25 cellular contexts compared by ENCODE assay signal in genomic region chr3:44831241-44831640, GRCh38. TPM values are rescaled to one million over a fixed set of nuclear protein-coding genes. Genes with fewer than 3 reads are reported as not detected.
DNase-seq lines count a peak whose midpoint lies in the region; ATAC-seq, FAIRE-seq and TF ChIP-seq lines count a peak whose summit lies in the region.
"Had no signal": no experiment of that assay in that cellular context is flagged by ENCODE, and none has a peak within 500 bp of the region (broad histone marks: within the 10 kb centered on the region; RNA-seq: fewer than 3 reads in every experiment).

No MANE protein-coding gene starts in this region.

- H3K9me1 ChIP-seq in IMR-90 (ENCODE audit: insufficient read depth, low read length) = no peaks in the 10 kb centered on the region

- H4K5ac ChIP-seq in IMR-90 (ENCODE audit: low read depth, low read length) = no peak overlapping the region

- WGBS in A549 (ENCODE audit: missing lambda C conversion rate) = 93% methylated on average over 5 of the region's 5 CpGs
- no CpG with 5 or more reads among the region's 5 CpGs for WGBS in IMR-90 (ENCODE audit: extremely low coverage in 2 of 2, insufficient read length in 1 of 2), 2 experiments

- DNase-seq in cardiac muscle cell (ENCODE audit: low read depth in 1 of 2, low spot score in 1 of 2) (no peak), right atrium auricular region (ENCODE audit: low spot score) (no peak), A549 (ENCODE audit: low read depth in 1 of 2, low spot score in 1 of 2) (no peak), IMR-90 (no peak)
- DNase-seq in stimulated activated CD4-positive, alpha-beta T cell treated with anti-CD3 and anti-CD28 coated beads, Interleukin-4, amount 100 ng/mL, for 4 hours = no peak
- DNase-seq: ACHN; AML-193; BE2C; CD4-positive, alpha-beta T cell; CD8-positive, alpha-beta memory T cell; DMS 273 treated with DMSO at 0.1 percent for 48 hours; DMS79; EL; GDM1; H7; HCEC 1CT had no signal

- intact Hi-C loops in IMR-90 (cut with micrococcal nuclease) = no loop called here

- no peak overlapping the region for H2BK120ac ChIP-seq in IMR-90 (ENCODE audit: low read depth, low read length)

- H2AK5ac ChIP-seq in IMR-90 (ENCODE audit: low read depth, low read length) = no peak overlapping the region

- H3K27me3 ChIP-seq in cardiac muscle cell (no peaks in the 10 kb centered on the region), right atrium auricular region (no peaks in the 10 kb centered on the region), IMR-90 (ENCODE audit: control insufficient read depth, insufficient read depth, low read length) (no peaks in the 10 kb centered on the region), parathyroid adenoma (ENCODE audit: control insufficient read depth, insufficient read depth, low read length) (no peaks in the 10 kb centered on the region)
- H3K27me3 ChIP-seq: BE2C; BLaER1 treated with 17β-estradiol and CSF1 and Interleukin-3, amounts not matched to agents 10 nM and 100 nM had no signal

- H3K4me3 ChIP-seq in cardiac muscle cell (no peak overlapping the region), right atrium auricular region (no peak overlapping the region), A549 (no peak overlapping the region), IMR-90 (ENCODE audit: insufficient read depth, low read depth, low read length) (no peak overlapping the region), parathyroid adenoma (ENCODE audit: low read depth, low read length) (no peak overlapping the region)
- H3K4me3 ChIP-seq: BLaER1 treated with 17β-estradiol and CSF1 and Interleukin-3, amounts not matched to agents 10 nM and 100 nM had no signal

- TF ChIP-seq CTCF in cardiac muscle cell (IDR thresholded peaks at IDR 0.05; ENCODE audit: low read depth, low read length) = no peak
- TF ChIP-seq CTCF in right atrium auricular region (IDR thresholded peaks at IDR 0.05) = no peak
- no peak for TF ChIP-seq CTCF in A549 (IDR thresholded peaks at IDR 0.05)
- TF ChIP-seq CTCF in IMR-90 (conservative IDR thresholded peaks at IDR 0.05; ENCODE audit: low read depth, low read length) = no peak
- TF ChIP-seq CTCF in parathyroid adenoma (IDR thresholded peaks at IDR 0.05) = no peak

- no peak for TF ChIP-seq RAD21 in A549 (conservative IDR thresholded peaks at IDR 0.05 in 1 of 2, IDR thresholded peaks at IDR 0.05 in 1 of 2)
- TF ChIP-seq RAD21 in IMR-90 (IDR thresholded peaks at IDR 0.05; ENCODE audit: low read length) = no peak

- H3K9ac ChIP-seq in IMR-90 (ENCODE audit: low read depth, low read length) (no peak overlapping the region), parathyroid adenoma (no peak overlapping the region)
- H3K9ac ChIP-seq: BLaER1 treated with 17β-estradiol and CSF1 and Interleukin-3, amounts not matched to agents 10 nM and 100 nM had no signal

- POLR2A ChIA-PET in A549 (lab: Yijun Ruan, JAX) (no interaction called here), IMR-90 (lab: Charles Lee; ENCODE audit: unreplicated experiment) (no interaction called here)

- H3K4me2 ChIP-seq in A549 = no peak overlapping the region
- no peak overlapping the region for H3K4me2 ChIP-seq in IMR-90 (ENCODE audit: low read depth, low read length)
- H3K4me2 ChIP-seq in parathyroid adenoma (ENCODE audit: low read length) = no peak overlapping the region
- H3K4me2 ChIP-seq: BLaER1 treated with 17β-estradiol and CSF1 and Interleukin-3, amounts not matched to agents 10 nM and 100 nM had no signal

- H2BK20ac ChIP-seq in IMR-90 (ENCODE audit: low read depth, low read length) = no peak overlapping the region

- ATAC-seq in A549 (no peak), IMR-90 (ENCODE audit: low read depth) (no peak), HG03159 (IDR thresholded peaks at IDR 0.05; ENCODE audit: unreplicated experiment) (no peak)

- TF ChIP-seq EP300 in A549 (IDR thresholded peaks at IDR 0.05) = no peak

- dilution Hi-C loops in IMR-90 (cut with HindIII; ENCODE audit: low sequenced_read_pairs, unreplicated experiment) = no loop called here

- no peak overlapping the region for H3K56ac ChIP-seq in IMR-90 (ENCODE audit: extremely low read depth, insufficient read depth, low read length)

- no peaks in the 10 kb centered on the region for H3K79me2 ChIP-seq in parathyroid adenoma

- H2AK9ac ChIP-seq in IMR-90 (replicated peaks; ENCODE audit: low read depth, low read length, poor library complexity) = no peak overlapping the region

- no peak overlapping the region for H3K4ac ChIP-seq in IMR-90 (ENCODE audit: low read depth, low read length)

- no peak overlapping the region for H3K18ac ChIP-seq in IMR-90 (ENCODE audit: low read depth, low read length)

- no peak for TF ChIP-seq POLR2A in A549 (IDR thresholded peaks at IDR 0.05; ENCODE audit: low read length)
- TF ChIP-seq POLR2A in IMR-90 (IDR thresholded peaks at IDR 0.05; ENCODE audit: low read depth, low read length) = no peak

- FAIRE-seq in A549 (lab: Jason Lieb, UNC) = no peak
- FAIRE-seq: A204.1, D721Med, GM12891, GM18507, H1 had no signal

- H4K8ac ChIP-seq in IMR-90 (ENCODE audit: low read depth in 2 of 2, low read length in 2 of 2) = no peak overlapping the region

- H3K79me1 ChIP-seq in IMR-90 (ENCODE audit: low read depth in 1 of 2, low read length in 2 of 2) = no peaks in the 10 kb centered on the region

- CTCF ChIA-PET in A549 (lab: Yijun Ruan, JAX) (no interaction called here), IMR-90 (lab: Yijun Ruan, JAX) (interaction anchor here (1.1 kb wide), 1 partner anchor 19 kb away, joined by 4 read pairs; no protein-coding TSS in a partner anchor)

- H3K27ac ChIP-seq in cardiac muscle cell = peak overlapping the region; percentile 33
- H3K27ac ChIP-seq in right atrium auricular region = no peak overlapping the region
- no peak overlapping the region for H3K27ac ChIP-seq in A549
- H3K27ac ChIP-seq in IMR-90 (ENCODE audit: insufficient read depth, low read length) = no peak overlapping the region
- H3K27ac ChIP-seq in parathyroid adenoma = no peak overlapping the region
- H3K27ac ChIP-seq: 22Rv1; BLaER1 treated with 17β-estradiol and CSF1 and Interleukin-3, amounts not matched to agents 10 nM and 100 nM had no signal

- no peak overlapping the region for H3K23ac ChIP-seq in IMR-90 (ENCODE audit: low read depth, low read length)

- no peak overlapping the region for H2BK15ac ChIP-seq in IMR-90 (ENCODE audit: low read depth, low read length)

- no peaks in the 10 kb centered on the region for H4K20me1 ChIP-seq in IMR-90 (ENCODE audit: insufficient read depth, low read length)
- H4K20me1 ChIP-seq: BLaER1 treated with 17β-estradiol and CSF1 and Interleukin-3, amounts not matched to agents 10 nM and 100 nM had no signal

- in situ Hi-C loops in IMR-90 (cut with MboI; ENCODE audit: low sequenced_read_pairs) = no loop called here

- no TSS peak for BruUV-seq in IMR-90 (replicated peaks; lab: Mats Ljungman, UMichigan)

- H3K36me3 ChIP-seq in cardiac muscle cell (no peaks in the 10 kb centered on the region), right atrium auricular region (no peaks in the 10 kb centered on the region), IMR-90 (ENCODE audit: control insufficient read depth, insufficient read depth, low read length) (peaks cover 6% of the 10 kb centered on the region), parathyroid adenoma (ENCODE audit: control insufficient read depth, insufficient read depth, low read length) (no peaks in the 10 kb centered on the region)

- peaks cover 25% of the 10 kb centered on the region for H3K4me1 ChIP-seq in cardiac muscle cell (ENCODE audit: low read depth)
- no peaks in the 10 kb centered on the region for H3K4me1 ChIP-seq in right atrium auricular region
- H3K4me1 ChIP-seq in A549 = no peaks in the 10 kb centered on the region
- H3K4me1 ChIP-seq in IMR-90 (ENCODE audit: control insufficient read depth, insufficient read depth, low read length) = no peaks in the 10 kb centered on the region
- peaks cover 4% of the 10 kb centered on the region for H3K4me1 ChIP-seq in parathyroid adenoma
- H3K4me1 ChIP-seq: BE2C; BLaER1 treated with 17β-estradiol and CSF1 and Interleukin-3, amounts not matched to agents 10 nM and 100 nM had no signal

- H3K9me3 ChIP-seq in cardiac muscle cell (ENCODE audit: low read depth) (no peaks in the 10 kb centered on the region), right atrium auricular region (no peaks in the 10 kb centered on the region), A549 (no peaks in the 10 kb centered on the region), IMR-90 (ENCODE audit: control insufficient read depth, insufficient read depth, low read length) (no peaks in the 10 kb centered on the region), parathyroid adenoma (ENCODE audit: control insufficient read depth, low read length) (no peaks in the 10 kb centered on the region)
- H3K9me3 ChIP-seq: BE2C had no signal

- no peak overlapping the region for H2BK5ac ChIP-seq in IMR-90 (ENCODE audit: low read depth, low read length, poor library complexity, severe bottlenecking)

- no peak overlapping the region for H4K91ac ChIP-seq in IMR-90 (ENCODE audit: insufficient read depth, low read depth, low read length)

- no peak overlapping the region for H3K14ac ChIP-seq in IMR-90 (replicated peaks; ENCODE audit: low read depth, low read length)

- H2AFZ ChIP-seq in IMR-90 (replicated peaks; ENCODE audit: low read length, poor library complexity) (no peak overlapping the region), parathyroid adenoma (peak overlapping the region; percentile 52)

RNA-seq across cellular contexts. Expression of gene TMEM42, which starts 30.5 kb away (rescaled TPM):
- total RNA-seq in cardiac muscle cell (25.5 and 27.3 TPM in 2 replicates), right atrium auricular region (10 to 100 TPM in 1 of 2 donors, 1 to 10 TPM in 1; 9.8 to 11.2 TPM), IMR-90 (2012; rRNA removed) (10.3 and 13.1 TPM in 2 replicates)
- polyA plus RNA-seq in cardiac muscle cell (38.8 and 39.6 TPM in 2 replicates), A549 (2011; rRNA removed) (18.0 and 22.8 TPM in 2 replicates), A549 (2017; fragmentation: RNase III; extraction: RNeasy Plus Mini Kit Qiagen cat#74134 plus additional on column Dnase treatment) (7.7 to 10.0 TPM (median 9.3 TPM) in 3 replicates), IMR-90 (2012; rRNA removed) (23.7 and 24.7 TPM in 2 replicates)
- polyA plus RNA-seq in A549 (2012; cell fraction: cytosol; rRNA removed) = 16.2 and 17.3 TPM in 2 replicates
- 13.5 and 16.2 TPM in 2 replicates for polyA plus RNA-seq in A549 (2012; cell fraction: nucleus; rRNA removed)
- polyA minus RNA-seq in A549 (2011; rRNA and poly(A)+ RNA removed) = 8.0 and 13.2 TPM in 2 replicates
- 25.2 and 26.0 TPM in 2 replicates for polyA plus RNA-seq in IMR-90 (2012; cell fraction: cytosol; rRNA removed)
- polyA plus RNA-seq in IMR-90 (2012; cell fraction: nucleus; rRNA removed; ENCODE audit: low replicate concordance) = 23.8 and 28.1 TPM in 2 replicates

RNA-seq across cellular contexts. Expression of gene TGM4, which starts 43.2 kb away (rescaled TPM):
- total RNA-seq in cardiac muscle cell = not detected in 2 replicates
- polyA plus RNA-seq in cardiac muscle cell = 0.84 TPM in 1 of 2 replicates, not detected in the other
- not detected for total RNA-seq in right atrium auricular region
- 0.01 and 0.03 TPM in 2 replicates for polyA plus RNA-seq in A549 (2011; rRNA removed)
- 0.01 TPM in 1 of 2 replicates, not detected in the other for polyA plus RNA-seq in A549 (2012; cell fraction: cytosol; rRNA removed)
- 0.01 TPM in 1 of 2 replicates, not detected in the other for polyA plus RNA-seq in A549 (2012; cell fraction: nucleus; rRNA removed)
- not detected in 3 replicates for polyA plus RNA-seq in A549 (2017; fragmentation: RNase III; extraction: RNeasy Plus Mini Kit Qiagen cat#74134 plus additional on column Dnase treatment)
- not detected in 2 replicates for polyA minus RNA-seq in A549 (2011; rRNA and poly(A)+ RNA removed)
- under 0.01 TPM in 1 of 2 replicates, not detected in the other for total RNA-seq in IMR-90 (2012; rRNA removed)
- polyA plus RNA-seq in IMR-90 (2012; rRNA removed) = 0.03 and 0.10 TPM in 2 replicates
- polyA plus RNA-seq in IMR-90 (2012; cell fraction: cytosol; rRNA removed) = 0.01 TPM in 1 of 2 replicates, not detected in the other
- 0.07 and 0.09 TPM in 2 replicates for polyA plus RNA-seq in IMR-90 (2012; cell fraction: nucleus; rRNA removed; ENCODE audit: low replicate concordance)
- total RNA-seq: CD4-positive, alpha-beta T cell; CD8-positive, alpha-beta memory T cell; H1; H7 had no signal
